Comparison of ENCODE assay signal across 30 cellular contexts in genomic region chr1:51351907-51352306, GRCh38.
"Had no signal": no experiment of that assay in that cellular context is flagged by ENCODE, and none has a peak within 500 bp of the region (broad histone marks: within the 10 kb centered on the region; RNA-seq: fewer than 3 reads in every experiment).

No MANE protein-coding gene starts in this region.

- H3K27ac Mint-ChIP-seq: mesothelial cell of epicardium; natural killer cell treated with Interleukin-12 subunit alpha and Interleukin-12 subunit beta and Interleukin-15 and Interleukin-18, amount 100 ng/mL, for 72 hours; neural progenitor cell; stimulated activated memory B cell treated with anti-CD40 and anti-IgM and Interleukin-4, amounts not matched to agents 10 μg/mL and 1 μg/mL and 100 μg/mL, for 72 hours had no signal

- H3K36me3 ChIP-seq: neural progenitor cell, prostate gland, uterus had no signal

- H2AFZ ChIP-seq: neural progenitor cell, parathyroid adenoma had no signal

- H3K4me3 Mint-ChIP-seq: effector memory CD8-positive, alpha-beta T cell; mesothelial cell of epicardium; naive B cell; natural killer cell treated with Interleukin-12 subunit alpha and Interleukin-12 subunit beta and Interleukin-15 and Interleukin-18, amount 100 ng/mL, for 72 hours; neural progenitor cell; stimulated activated memory B cell treated with anti-CD40 and anti-IgM and Interleukin-4, amounts not matched to agents 10 μg/mL and 1 μg/mL and 100 μg/mL, for 72 hours had no signal

- H3K36me3 Mint-ChIP-seq: neural progenitor cell had no signal

- H3K27ac ChIP-seq: coronary artery, esophagus squamous epithelium, heart right ventricle, left lung, neural progenitor cell, parathyroid adenoma, prostate gland, right atrium auricular region, sigmoid colon, thoracic aorta, tibial nerve, upper lobe of right lung, uterus had no signal

- H3K4me1 ChIP-seq: esophagus squamous epithelium, left lung, neural progenitor cell, parathyroid adenoma, prostate gland, right atrium auricular region, sigmoid colon, tibial nerve, upper lobe of right lung, uterus had no signal

- H3K4me3 ChIP-seq: coronary artery, esophagus squamous epithelium, heart right ventricle, left lung, mucosa of descending colon, neural progenitor cell, prostate gland, right atrium auricular region, sigmoid colon, thoracic aorta, tibial nerve, upper lobe of right lung, uterus had no signal

- H3K4me2 ChIP-seq: neural progenitor cell had no signal

- H3K4me1 Mint-ChIP-seq: naive B cell; neural progenitor cell; stimulated activated memory B cell treated with anti-CD40 and anti-IgM and Interleukin-4, amounts not matched to agents 10 μg/mL and 1 μg/mL and 100 μg/mL, for 72 hours had no signal

- ATAC-seq: effector memory CD8-positive, alpha-beta T cell; heart right ventricle; left cardiac atrium; left lung; mucosa of descending colon; natural killer cell treated with Interleukin-12 subunit alpha and Interleukin-12 subunit beta and Interleukin-15 and Interleukin-18, amount 100 ng/mL, for 72 hours; stimulated activated memory B cell treated with anti-CD40 and anti-IgM and Interleukin-4, amounts not matched to agents 10 μg/mL and 1 μg/mL and 100 μg/mL, for 72 hours; stimulated activated naive CD8-positive, alpha-beta T cell treated with anti-CD3 and anti-CD28 coated beads, Interleukin-15, Interleukin-2, amounts not matched to agents 100 U/mL and 50 U/mL, for 24 hours; upper lobe of right lung had no signal

- H3K27me3 ChIP-seq: esophagus squamous epithelium, heart right ventricle, left lung, neural progenitor cell, right atrium auricular region, sigmoid colon, tibial nerve, upper lobe of right lung, uterus had no signal

- H3K9me3 ChIP-seq: esophagus squamous epithelium, heart right ventricle, left lung, mucosa of descending colon, prostate gland, right atrium auricular region, sigmoid colon, thoracic aorta, tibial nerve, upper lobe of right lung, uterus had no signal

- H3K79me2 ChIP-seq: parathyroid adenoma had no signal

- H3K9ac ChIP-seq: neural progenitor cell, parathyroid adenoma had no signal

- H3K9me3 Mint-ChIP-seq: effector memory CD8-positive, alpha-beta T cell; mesothelial cell of epicardium; naive B cell; natural killer cell treated with Interleukin-12 subunit alpha and Interleukin-12 subunit beta and Interleukin-15 and Interleukin-18, amount 100 ng/mL, for 72 hours; neural progenitor cell; stimulated activated memory B cell treated with anti-CD40 and anti-IgM and Interleukin-4, amounts not matched to agents 10 μg/mL and 1 μg/mL and 100 μg/mL, for 72 hours had no signal

- DNase-seq: dermis blood vessel endothelial cell; effector memory CD8-positive, alpha-beta T cell; erythroblast; esophagus squamous epithelium; foreskin melanocyte; glutamatergic neuron; heart right ventricle; hippocampal formation; left cardiac atrium; left lung; mesenchymal stem cell; mucosa of descending colon; naive B cell; sigmoid colon; stimulated activated CD4-positive, alpha-beta T cell treated with anti-CD3 and anti-CD28 coated beads, Interleukin-2, amount 100 ng/mL, for 24 hours; stimulated activated CD4-positive, alpha-beta T cell treated with anti-CD3 and anti-CD28 coated beads, Interleukin-4, amount 100 ng/mL, for 24 hours; stimulated activated naive CD8-positive, alpha-beta T cell treated with anti-CD3 and anti-CD28 coated beads, Interleukin-15, Interleukin-2, amounts not matched to agents 100 U/mL and 50 U/mL, for 24 hours; substantia nigra; upper lobe of right lung; uterus had no signal

- H3K27me3 Mint-ChIP-seq: effector memory CD8-positive, alpha-beta T cell; naive B cell; stimulated activated memory B cell treated with anti-CD40 and anti-IgM and Interleukin-4, amounts not matched to agents 10 μg/mL and 1 μg/mL and 100 μg/mL, for 72 hours had no signal
